Comparison of ENCODE assay signal across 2 cellular contexts in the genomic region with DNA sequence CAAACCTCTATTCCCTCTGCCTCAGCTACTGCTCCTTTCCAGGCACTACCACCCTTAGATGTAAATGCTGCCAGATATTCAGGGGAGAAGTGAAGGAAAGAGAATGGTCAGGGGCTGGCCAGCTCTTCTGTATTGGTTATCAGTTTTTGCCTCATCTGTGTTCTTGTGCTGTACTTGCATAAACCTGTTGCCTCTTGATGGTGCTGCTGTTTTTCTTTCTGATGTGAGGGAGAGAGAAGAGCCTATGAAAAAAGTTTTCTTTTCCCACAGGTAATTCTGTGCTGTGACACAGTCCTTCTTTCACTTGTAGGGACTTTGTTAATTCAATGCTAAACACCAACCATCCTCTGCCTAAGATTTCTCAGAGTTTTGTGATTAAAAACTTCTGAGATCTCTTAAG.
TF ChIP-seq lines count a peak whose summit lies in the region.

No MANE protein-coding gene starts in this region.

TF ChIP-seq in HCT116, 20 proteins besides CTCF, POLR2A, EP300 and RAD21 (continued from another document):
- TF ChIP-seq SP1 (IDR thresholded peaks at IDR 0.05; ENCODE audit: low read depth) (no peak), EZH2 (IDR thresholded peaks at IDR 0.05) (no peak), FOSL1 (IDR thresholded peaks at IDR 0.05; ENCODE audit: low read depth) (no peak)

TF ChIP-seq in K562, 482 proteins besides CTCF, POLR2A, EP300 and RAD21:
- no peak for TF ChIP-seq GATAD2A (IDR thresholded peaks at IDR 0.05)
- no peak for TF ChIP-seq NR2C2 (CRISPR knock-in tag; IDR thresholded peaks at IDR 0.05)
- no peak for TF ChIP-seq NR2C2 (tag; IDR thresholded peaks at IDR 0.05)
- TF ChIP-seq, protein P1, sequence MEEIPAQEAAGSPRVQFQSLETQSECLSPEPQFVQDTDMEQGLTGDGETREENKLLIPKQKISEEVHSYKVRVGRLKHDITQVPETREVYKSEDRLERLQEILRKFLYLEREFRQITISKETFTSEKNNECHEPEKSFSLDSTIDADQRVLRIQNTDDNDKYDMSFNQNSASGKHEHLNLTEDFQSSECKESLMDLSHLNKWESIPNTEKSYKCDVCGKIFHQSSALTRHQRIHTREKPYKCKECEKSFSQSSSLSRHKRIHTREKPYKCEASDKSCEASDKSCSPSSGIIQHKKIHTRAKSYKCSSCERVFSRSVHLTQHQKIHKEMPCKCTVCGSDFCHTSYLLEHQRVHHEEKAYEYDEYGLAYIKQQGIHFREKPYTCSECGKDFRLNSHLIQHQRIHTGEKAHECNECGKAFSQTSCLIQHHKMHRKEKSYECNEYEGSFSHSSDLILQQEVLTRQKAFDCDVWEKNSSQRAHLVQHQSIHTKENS (CRISPR knock-in tag; IDR thresholded peaks at IDR 0.05), result no peak
